In the genomic region with DNA sequence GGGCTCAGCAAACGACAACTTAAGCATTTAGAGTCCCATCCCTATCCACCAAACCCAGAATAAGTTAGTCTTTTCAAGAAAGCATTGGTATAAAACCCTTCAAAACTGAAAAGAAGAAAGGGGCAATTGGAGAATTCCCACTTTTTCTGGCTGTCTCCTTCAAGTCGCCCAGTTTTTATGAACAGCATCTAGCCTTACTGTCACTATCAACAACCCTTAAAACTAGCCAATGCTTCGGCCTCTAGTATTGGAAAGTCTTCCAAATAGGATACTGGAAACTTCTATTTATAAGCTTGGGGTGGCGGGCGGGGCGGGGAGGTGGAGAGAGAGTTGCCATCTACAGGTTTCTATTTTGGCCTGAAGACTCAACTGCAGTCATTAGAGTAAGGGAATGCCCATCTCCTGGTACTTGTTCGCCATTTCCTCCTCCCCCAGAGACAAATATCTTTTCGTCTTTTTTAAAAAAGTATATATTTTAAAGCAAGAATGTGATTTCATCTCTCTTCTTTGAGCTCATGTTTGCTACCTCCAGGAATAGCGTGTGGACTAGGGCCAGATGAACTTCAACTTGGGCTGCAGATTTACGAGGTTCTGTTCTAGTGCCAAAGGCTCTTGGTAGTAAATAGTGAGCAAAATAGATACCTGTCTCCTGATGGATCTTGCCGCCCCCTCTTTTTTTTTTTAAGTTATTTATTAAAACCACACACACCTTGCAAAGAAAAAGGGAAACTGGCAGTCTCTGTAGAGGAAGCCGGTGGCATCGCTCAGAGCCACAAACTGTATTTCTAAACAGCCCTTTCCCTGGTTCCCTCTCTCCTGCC, we compare ENCODE assay signal across 1 cellular context.
TF ChIP-seq lines count a peak whose summit lies in the region.

No MANE protein-coding gene starts in this region.

TF ChIP-seq in GM23338, 12 proteins besides CTCF, POLR2A, EP300 and RAD21 (continued from another document):
- TF ChIP-seq, protein P1, sequence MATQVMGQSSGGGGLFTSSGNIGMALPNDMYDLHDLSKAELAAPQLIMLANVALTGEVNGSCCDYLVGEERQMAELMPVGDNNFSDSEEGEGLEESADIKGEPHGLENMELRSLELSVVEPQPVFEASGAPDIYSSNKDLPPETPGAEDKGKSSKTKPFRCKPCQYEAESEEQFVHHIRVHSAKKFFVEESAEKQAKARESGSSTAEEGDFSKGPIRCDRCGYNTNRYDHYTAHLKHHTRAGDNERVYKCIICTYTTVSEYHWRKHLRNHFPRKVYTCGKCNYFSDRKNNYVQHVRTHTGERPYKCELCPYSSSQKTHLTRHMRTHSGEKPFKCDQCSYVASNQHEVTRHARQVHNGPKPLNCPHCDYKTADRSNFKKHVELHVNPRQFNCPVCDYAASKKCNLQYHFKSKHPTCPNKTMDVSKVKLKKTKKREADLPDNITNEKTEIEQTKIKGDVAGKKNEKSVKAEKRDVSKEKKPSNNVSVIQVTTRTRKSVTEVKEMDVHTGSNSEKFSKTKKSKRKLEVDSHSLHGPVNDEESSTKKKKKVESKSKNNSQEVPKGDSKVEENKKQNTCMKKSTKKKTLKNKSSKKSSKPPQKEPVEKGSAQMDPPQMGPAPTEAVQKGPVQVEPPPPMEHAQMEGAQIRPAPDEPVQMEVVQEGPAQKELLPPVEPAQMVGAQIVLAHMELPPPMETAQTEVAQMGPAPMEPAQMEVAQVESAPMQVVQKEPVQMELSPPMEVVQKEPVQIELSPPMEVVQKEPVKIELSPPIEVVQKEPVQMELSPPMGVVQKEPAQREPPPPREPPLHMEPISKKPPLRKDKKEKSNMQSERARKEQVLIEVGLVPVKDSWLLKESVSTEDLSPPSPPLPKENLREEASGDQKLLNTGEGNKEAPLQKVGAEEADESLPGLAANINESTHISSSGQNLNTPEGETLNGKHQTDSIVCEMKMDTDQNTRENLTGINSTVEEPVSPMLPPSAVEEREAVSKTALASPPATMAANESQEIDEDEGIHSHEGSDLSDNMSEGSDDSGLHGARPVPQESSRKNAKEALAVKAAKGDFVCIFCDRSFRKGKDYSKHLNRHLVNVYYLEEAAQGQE (IDR thresholded peaks at IDR 0.05; ENCODE audit: unreplicated experiment) = no peak
- TF ChIP-seq ZNF331 (CRISPR knock-in tag; IDR thresholded peaks at IDR 0.05; ENCODE audit: low read depth) = no peak
- TF ChIP-seq NANOG (IDR thresholded peaks at IDR 0.05; ENCODE audit: borderline replicate concordance) = no peak
- no peak for TF ChIP-seq STAT1 (IDR thresholded peaks at IDR 0.05; ENCODE audit: unreplicated experiment)
- TF ChIP-seq CREB1 (CRISPR knock-in tag; IDR thresholded peaks at IDR 0.05; ENCODE audit: low read depth) = no peak
- no peak for TF ChIP-seq ZNF114 (CRISPR knock-in tag; IDR thresholded peaks at IDR 0.05)
- TF ChIP-seq EZH2 (IDR thresholded peaks at IDR 0.05; ENCODE audit: low read depth, unreplicated experiment) = no peak
- no peak for TF ChIP-seq POLR2AphosphoS5 (IDR thresholded peaks at IDR 0.05; ENCODE audit: low read depth)
- TF ChIP-seq, protein P2, sequence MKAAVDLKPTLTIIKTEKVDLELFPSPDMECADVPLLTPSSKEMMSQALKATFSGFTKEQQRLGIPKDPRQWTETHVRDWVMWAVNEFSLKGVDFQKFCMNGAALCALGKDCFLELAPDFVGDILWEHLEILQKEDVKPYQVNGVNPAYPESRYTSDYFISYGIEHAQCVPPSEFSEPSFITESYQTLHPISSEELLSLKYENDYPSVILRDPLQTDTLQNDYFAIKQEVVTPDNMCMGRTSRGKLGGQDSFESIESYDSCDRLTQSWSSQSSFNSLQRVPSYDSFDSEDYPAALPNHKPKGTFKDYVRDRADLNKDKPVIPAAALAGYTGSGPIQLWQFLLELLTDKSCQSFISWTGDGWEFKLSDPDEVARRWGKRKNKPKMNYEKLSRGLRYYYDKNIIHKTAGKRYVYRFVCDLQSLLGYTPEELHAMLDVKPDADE (IDR thresholded peaks at IDR 0.05) = no peak
